34 cellular contexts compared by ENCODE assay signal in genomic region chr6:39702265-39702664, GRCh38. TPM values are rescaled to one million over a fixed set of nuclear protein-coding genes. Genes with fewer than 3 reads are reported as not detected.
"Had no signal": no experiment of that assay in that cellular context is flagged by ENCODE, and none has a peak within 500 bp of the region (broad histone marks: within the 10 kb centered on the region; RNA-seq: fewer than 3 reads in every experiment).

No MANE protein-coding gene starts in this region.

- FAIRE-seq: astrocyte, bronchial epithelial cell had no signal

- H3K4me1 ChIP-seq: adrenal gland, ascending aorta, breast epithelium had no signal

- DNase-seq: activated effector memory CD4-positive, alpha-beta T cell treated with anti-CD3 and anti-CD28 coated beads, Interleukin-2, amount 50 U/mL, for 16 hours; activated effector memory CD4-positive, alpha-beta T cell treated with Interleukin-2 at 50 U/mL for 16 hours; activated gamma-delta T cell; activated gamma-delta T cell treated with Interleukin-2 at 50 U/mL for 16 hours; activated naive CD4-positive, alpha-beta T cell; activated naive CD4-positive, alpha-beta T cell treated with anti-CD3 and anti-CD28 coated beads for 36 hours; activated naive CD4-positive, alpha-beta T cell treated with anti-CD3 and anti-CD28 coated beads, Interleukin-2, amount 10 ng/mL, durations not matched to agents 7 days and 5 days; activated naive CD4-positive, alpha-beta T cell treated with anti-CD3 and anti-CD28 coated beads, Interleukin-2, amount 50 U/mL, for 16 hours; activated naive CD4-positive, alpha-beta T cell treated with Interleukin-2 at 50 U/mL for 16 hours; activated naive CD8-positive, alpha-beta T cell treated with anti-CD3 and anti-CD28 coated beads for 36 hours; activated naive CD8-positive, alpha-beta T cell treated with anti-CD3 and anti-CD28 coated beads, Interleukin-2, amount 10 ng/mL, durations not matched to agents 7 days and 5 days; activated naive CD8-positive, alpha-beta T cell treated with anti-CD3 and anti-CD28 coated beads, Interleukin-2, amount 50 U/mL, for 24 hours; activated T-cell treated with anti-CD3 and anti-CD28 coated beads, Interleukin-2, amount 50 U/mL, for 1 hour; activated T-cell treated with anti-CD3 and anti-CD28 coated beads, Interleukin-2, amount 50 U/mL, for 24 hours; activated T-cell treated with anti-CD3 and anti-CD28 coated beads, Interleukin-2, amount 50 U/mL, for 4 hours; activated T-cell treated with anti-CD3 and anti-CD28 coated beads, Interleukin-2, amount 50 U/mL, for 48 hours; activated T-cell treated with anti-CD3 and anti-CD28 coated beads, Interleukin-2, amount 50 U/mL, for 72 hours; adrenal gland; amniotic stem cell; amygdala; anterior cingulate cortex; aorta; brain microvascular endothelial cell; caudate nucleus; central memory CD4-positive, alpha-beta T cell; cerebellar nuclear complex had no signal

- H3K27me3 ChIP-seq: adrenal gland, ascending aorta, brain microvascular endothelial cell, breast epithelium, cardiac muscle cell had no signal

- H3K36me3 ChIP-seq: adrenal gland, ascending aorta, brain microvascular endothelial cell, breast epithelium, cardiac muscle cell had no signal

- H3K27ac ChIP-seq: adrenal gland, ascending aorta, brain microvascular endothelial cell, breast epithelium, cardiac muscle cell had no signal

- H3K4me3 ChIP-seq: adrenal gland, ascending aorta, breast epithelium, cardiac muscle cell had no signal

- H3K9me3 ChIP-seq: adrenal gland, ascending aorta, breast epithelium had no signal

- ATAC-seq: activated naive CD4-positive, alpha-beta T cell treated with anti-CD3 and anti-CD28 coated beads, Interleukin-2, amount 50 U/mL, for 72 hours; activated naive CD8-positive, alpha-beta T cell treated with anti-CD3 and anti-CD28 coated beads, Interleukin-2, amount 50 U/mL, for 24 hours; activated T-cell treated with anti-CD3 and anti-CD28 coated beads, Interleukin-2, amount 50 U/mL, for 4 hours; activated T-cell treated with anti-CD3 and anti-CD28 coated beads, Interleukin-2, amount 50 U/mL, for 72 hours; activated T-helper 17 cell treated with anti-CD3 and anti-CD28 coated beads, Interleukin-2, amount 50 U/mL, for 72 hours had no signal

RNA-seq across cellular contexts. Expression of gene KIF6, which starts 22.9 kb away (rescaled TPM):
- total RNA-seq: activated naive CD8-positive, alpha-beta T cell treated with anti-CD3 and anti-CD28 coated beads, Interleukin-2, amount 10 ng/mL, durations not matched to agents 7 days and 5 days; bronchial epithelial cell; cardiac septum had no signal
